13 cellular contexts compared by ENCODE assay signal in the genomic region with DNA sequence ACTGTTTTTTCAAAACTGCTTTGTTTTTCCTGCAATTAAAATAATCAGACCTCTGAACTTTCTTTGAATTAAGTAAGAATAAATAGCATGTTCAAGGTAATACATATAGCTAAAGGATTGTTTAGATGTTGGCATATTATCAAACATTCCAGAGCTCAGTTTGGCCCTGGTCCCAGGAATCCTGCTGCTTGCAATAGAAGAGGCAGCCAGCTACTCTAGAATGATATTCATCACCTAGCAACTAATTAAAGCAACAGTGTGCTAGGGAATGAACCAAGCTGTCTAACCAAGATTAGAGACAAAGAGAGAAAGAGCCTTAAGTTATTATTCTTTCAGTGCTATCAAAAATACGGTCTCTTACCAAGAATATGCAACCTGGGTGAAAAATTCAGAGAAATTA.
DNase-seq lines count a peak whose midpoint lies in the region; ATAC-seq, FAIRE-seq and TF ChIP-seq lines count a peak whose summit lies in the region.
"Had no signal": no experiment of that assay in that cellular context is flagged by ENCODE, and none has a peak within 500 bp of the region (broad histone marks: within the 10 kb centered on the region; RNA-seq: fewer than 3 reads in every experiment).

No MANE protein-coding gene starts in this region.

- H3K36me3 ChIP-seq in body of pancreas (replicated peaks in 1 of 2; ENCODE audit: insufficient read depth in 1 of 2, low read depth in 2 of 2): no peaks in the 10 kb centered on the region
- H3K36me3 ChIP-seq: BE2C, HAP-1, sigmoid colon had no signal

- DNase-seq in Right ventricle myocardium inferior (ENCODE audit: missing footprints) (no peak), cardiac septum (ENCODE audit: low spot score) (no peak), body of pancreas (peak; percentile 28 to 50 (median 41)), inferior parietal cortex (ENCODE audit: extremely low spot score) (peak; percentile 59), urothelium cell line (ENCODE audit: low spot score) (peak; percentile 71), iPS-NIHi7 (ENCODE audit: extremely low spot score) (no peak), DMS79 (lab: John Stamatoyannopoulos, UW) (no peak)
- DNase-seq: activated CD4-positive, alpha-beta T cell treated with anti-CD3 and anti-CD28 coated beads for 4 hours; BE2C; sigmoid colon had no signal

- no peaks in the 10 kb centered on the region for H3K4me1 ChIP-seq in body of pancreas
- H3K4me1 ChIP-seq: BE2C, HAP-1 had no signal

- H3K4me3 ChIP-seq in body of pancreas: no peak overlapping the region
- H3K4me3 ChIP-seq: HAP-1, sigmoid colon had no signal

- intact Hi-C loops in Right ventricle myocardium inferior (cut with DNase I): loop anchor here (10.0 kb wide), 1 partner anchor 818 kb away; no protein-coding TSS in a partner anchor
- intact Hi-C loops in cardiac septum (cut with DNase I): no loop called here
- intact Hi-C loops in body of pancreas (cut with DNase I): no loop called here

- TF ChIP-seq POLR2A in body of pancreas (IDR thresholded peaks at IDR 0.05): no peak

- ATAC-seq in Right ventricle myocardium inferior: peak; percentile 96
- ATAC-seq in body of pancreas: peak; percentile 79
- no peak for ATAC-seq in GM19463 (IDR thresholded peaks at IDR 0.05; ENCODE audit: unreplicated experiment)
- ATAC-seq: stimulated activated memory B cell treated with anti-CD40 and anti-IgM and Interleukin-4, amounts not matched to agents 10 μg/mL and 1 μg/mL and 100 μg/mL, for 72 hours had no signal

- H3K27ac ChIP-seq in body of pancreas: no peak overlapping the region

- H3K27me3 ChIP-seq in body of pancreas: no peaks in the 10 kb centered on the region
- H3K27me3 ChIP-seq: BE2C, sigmoid colon had no signal

- no peak for FAIRE-seq in urothelium cell line (lab: Jason Lieb, UNC)

- H3K9me3 ChIP-seq in body of pancreas: no peaks in the 10 kb centered on the region
- H3K9me3 ChIP-seq: BE2C, HAP-1, sigmoid colon had no signal

- 6 to 16% methylated on average over 1 of the region's 1 CpG for WGBS in body of pancreas, 2 donors

- no peak for TF ChIP-seq CTCF in body of pancreas (IDR thresholded peaks at IDR 0.05)

Comparison
In these comparisons a context has a peak if more than half of its experiments do, and no peak if none do; other contexts are left out.
1. DNase-seq: peak in body of pancreas (4 of 4), inferior parietal cortex (single experiment) and urothelium cell line (single experiment); none in Right ventricle myocardium inferior (single experiment), cardiac septum (single experiment), iPS-NIHi7 (single experiment) and DMS79 (single experiment).